Comparison of ENCODE assay signal across 10 cellular contexts in the genomic region with DNA sequence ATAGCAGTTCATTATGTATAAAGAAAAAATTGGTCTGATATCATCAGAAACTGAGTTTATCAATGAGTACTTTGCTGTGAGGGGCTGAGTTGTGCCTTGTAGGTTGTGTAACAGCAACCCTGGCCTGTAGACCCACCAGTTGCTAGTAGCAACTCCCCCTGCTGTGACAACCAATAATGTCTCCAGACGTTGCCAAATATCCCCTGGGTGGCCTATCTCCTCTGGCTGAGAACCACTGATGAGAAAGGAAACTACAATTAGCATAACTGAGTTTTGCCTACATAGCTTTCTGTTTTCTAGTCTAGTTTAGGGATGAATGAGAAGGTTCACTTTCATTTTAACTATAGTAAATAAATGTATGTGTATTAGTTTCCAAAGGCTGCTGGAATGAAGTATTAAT.
A peak's percentile ranks its signal among the peaks of the same experiment; 100 is the strongest.
DNase-seq lines count a peak whose midpoint lies in the region; ATAC-seq and TF ChIP-seq lines count a peak whose summit lies in the region.
"Had no signal": no experiment of that assay in that cellular context is flagged by ENCODE, and none has a peak within 500 bp of the region (broad histone marks: within the 10 kb centered on the region; RNA-seq: fewer than 3 reads in every experiment).

No MANE protein-coding gene starts in this region.

- TF ChIP-seq CTCF in KMS-11 (conservative IDR thresholded peaks at IDR 0.05; ENCODE audit: low read depth, low read length), result no peak
- no peak for TF ChIP-seq CTCF in glutamatergic neuron (IDR thresholded peaks at IDR 0.05; ENCODE audit: partially characterized antibody, unreplicated experiment)
- no peak for TF ChIP-seq CTCF in GM13976 (IDR thresholded peaks at IDR 0.05; ENCODE audit: borderline replicate concordance, control extremely low read depth, extremely low read depth, insufficient read depth, missing control alignments)

- ATAC-seq in GM18502 (IDR thresholded peaks at IDR 0.05; ENCODE audit: poor library complexity, unreplicated experiment) (peak; percentile 97), GM19395 (IDR thresholded peaks at IDR 0.05; ENCODE audit: unreplicated experiment) (peak; percentile 97), HG02870 (IDR thresholded peaks at IDR 0.05; ENCODE audit: unreplicated experiment) (peak; percentile 96)

- H2AFZ ChIP-seq in KMS-11 (ENCODE audit: low read depth), result no peak overlapping the region

- no peaks in the 10 kb centered on the region for H3K9me3 Mint-ChIP-seq in glutamatergic neuron (ENCODE audit: unreplicated experiment)

- no peak overlapping the region for H3K27ac ChIP-seq in KMS-11

- no peaks in the 10 kb centered on the region for H3K27me3 ChIP-seq in KMS-11 (ENCODE audit: insufficient read depth, low read depth)

- H3K36me3 Mint-ChIP-seq in glutamatergic neuron (ENCODE audit: unreplicated experiment), result peaks cover 10% of the 10 kb centered on the region

- no peaks in the 10 kb centered on the region for H3K36me3 ChIP-seq in KMS-11 (ENCODE audit: insufficient read depth)

- no peak overlapping the region for H3K9ac ChIP-seq in KMS-11

- no peak overlapping the region for H3K4me3 ChIP-seq in KMS-11 (IDR thresholded peaks at IDR 0.05; ENCODE audit: insufficient read depth, low read depth, low read length)

- no peak for DNase-seq in medulla oblongata (ENCODE audit: extremely low spot score)
- DNase-seq in SHP77 treated with DMSO at 0.1 percent for 48 hours (lab: John Stamatoyannopoulos, UW), result no peak
- no peak for DNase-seq in glutamatergic neuron
- no peak for DNase-seq in GM13976 (ENCODE audit: low spot score)
- DNase-seq: activated CD4-positive, alpha-beta T cell treated with anti-CD3 and anti-CD28 coated beads, Interleukin-2, amount 50 U/mL, for 1 hour; NCI-H1092 had no signal

- H3K4me1 Mint-ChIP-seq in glutamatergic neuron (ENCODE audit: low read depth, unreplicated experiment), result no peaks in the 10 kb centered on the region

- peak overlapping the region; percentile 17; the same call in 1 of the 2 replicates for H3K4me2 ChIP-seq in KMS-11

- in situ Hi-C loops in GM13976 (cut with MboI; ENCODE audit: low sequenced_read_pairs, unreplicated experiment), result no loop called here

- H3K27me3 Mint-ChIP-seq in glutamatergic neuron (ENCODE audit: unreplicated experiment), result no peaks in the 10 kb centered on the region

- H4K20me1 ChIP-seq in KMS-11 (ENCODE audit: insufficient read depth), result no peaks in the 10 kb centered on the region

- no peaks in the 10 kb centered on the region for H3K79me2 ChIP-seq in KMS-11 (ENCODE audit: insufficient read depth, low read depth)

- H3K27ac Mint-ChIP-seq in glutamatergic neuron (ENCODE audit: unreplicated experiment), result no peak overlapping the region

- H3K4me1 ChIP-seq in KMS-11 (ENCODE audit: low read depth, poor library complexity, severe bottlenecking), result peaks cover 13% of the 10 kb centered on the region

- no peak overlapping the region for H3K4me3 Mint-ChIP-seq in glutamatergic neuron (ENCODE audit: unreplicated experiment)
